8 cellular contexts compared by ENCODE assay signal in genomic region chr16:15643453-15644305, GRCh38. TPM values are rescaled to one million over a fixed set of nuclear protein-coding genes. Genes with fewer than 3 reads are reported as not detected.
DNase-seq lines count a peak whose midpoint lies in the region; ATAC-seq and TF ChIP-seq lines count a peak whose summit lies in the region.

No MANE protein-coding gene starts in this region.

- peaks cover 24% of the 10 kb centered on the region for H3K4me1 ChIP-seq in skeletal muscle satellite cell (ENCODE audit: control insufficient read depth, insufficient read depth, low read length)

- H3K4me3 ChIP-seq in LNCaP clone FGC (ENCODE audit: low read depth, low read length): peak overlapping the region; percentile 94
- peak overlapping the region; percentile 98 for H3K4me3 ChIP-seq in astrocyte of the spinal cord (ENCODE audit: low read depth, low read length)
- peak overlapping the region; percentile 79 for H3K4me3 ChIP-seq in iPS-11a (ENCODE audit: low read depth, low read length)
- H3K4me3 ChIP-seq in skeletal muscle satellite cell (ENCODE audit: low read length): peak overlapping the region; percentile 96

- peak; percentile 11 for DNase-seq in activated CD4-positive, alpha-beta T cell treated with anti-CD3 and anti-CD28 coated beads for 1 hour
- DNase-seq in activated CD4-positive, alpha-beta T cell treated with anti-CD3 and anti-CD28 coated beads for 4 hours: no peak
- DNase-seq in LNCaP clone FGC (ENCODE audit: low read depth) (no peak), SIG-M5 (lab: John Stamatoyannopoulos, UW) (peak; percentile 24), astrocyte of the spinal cord (ENCODE audit: low read depth, low spot score) (peak; percentile 79)

- H3K36me3 ChIP-seq in skeletal muscle satellite cell (ENCODE audit: insufficient read depth, low read length): peaks cover 5% of the 10 kb centered on the region

- H3K27me3 ChIP-seq in skeletal muscle satellite cell (ENCODE audit: control insufficient read depth, insufficient read depth, low read length): no peaks in the 10 kb centered on the region

- peak overlapping the region; percentile 95 for H3K4me2 ChIP-seq in skeletal muscle satellite cell (ENCODE audit: low read length)

- in situ Hi-C loops in astrocyte of the spinal cord (cut with HindIII; ENCODE audit: low sequenced_read_pairs): no loop called here

- TF ChIP-seq CTCF in LNCaP clone FGC (IDR thresholded peaks at IDR 0.05; ENCODE audit: control insufficient read depth, extremely low read depth, insufficient read depth) (peak; percentile 51), astrocyte of the spinal cord (IDR thresholded peaks at IDR 0.05; ENCODE audit: low read depth, low read length) (peak; percentile 59)

- ATAC-seq in GM19463 (IDR thresholded peaks at IDR 0.05; ENCODE audit: unreplicated experiment): no peak

- H3K9me3 ChIP-seq in skeletal muscle satellite cell (replicated peaks; ENCODE audit: low read length): no peaks in the 10 kb centered on the region

- peak overlapping the region; percentile 100 for H3K9ac ChIP-seq in skeletal muscle satellite cell (ENCODE audit: low read depth, low read length)

RNA-seq across cellular contexts. Expression of gene MARF1, which starts 0.7 kb away (rescaled TPM):
- 7.6 and 9.4 TPM in 2 replicates for total RNA-seq in skeletal muscle satellite cell (2012; rRNA removed)

RNA-seq across cellular contexts. Expression of gene NDE1, which starts 6.4 kb away (rescaled TPM):
- total RNA-seq in skeletal muscle satellite cell (2012; rRNA removed): 24.9 and 31.4 TPM in 2 replicates

Comparison
In these comparisons a context has a peak if more than half of its experiments do, and no peak if none do; other contexts are left out.
1. DNase-seq: peak in activated CD4-positive, alpha-beta T cell treated with anti-CD3 and anti-CD28 coated beads for 1 hour (single experiment), SIG-M5 (single experiment) and astrocyte of the spinal cord (single experiment); none in activated CD4-positive, alpha-beta T cell treated with anti-CD3 and anti-CD28 coated beads for 4 hours (0 of 2) and LNCaP clone FGC (single experiment).
2. Peak in every context shown above with its lines, with median percentiles within 50 percentile points of each other: H3K4me3 ChIP-seq.